ENCODE assay signal across 9 cellular contexts in genomic region chr1:21818661-21819060, GRCh38. TPM values are rescaled to one million over a fixed set of nuclear protein-coding genes. Genes with fewer than 3 reads are reported as not detected.
A peak's percentile ranks its signal among the peaks of the same experiment; 100 is the strongest.
DNase-seq lines count a peak whose midpoint lies in the region; ATAC-seq and TF ChIP-seq lines count a peak whose summit lies in the region.
"Had no signal": no experiment of that assay in that cellular context is flagged by ENCODE, and none has a peak within 500 bp of the region (broad histone marks: within the 10 kb centered on the region; RNA-seq: fewer than 3 reads in every experiment).

No MANE protein-coding gene starts in this region.

- H3K27me3 ChIP-seq in BE2C, result no peaks in the 10 kb centered on the region

- CTCF ChIA-PET in activated B cell treated with CpG ODN at 0.5 μM for 24 hours (lab: Charles Lee), result no interaction called here

- DNase-seq in BE2C, result peak; percentile 55
- DNase-seq in HFFc6, result no peak
- DNase-seq in activated B cell treated with CpG ODN at 0.5 μM for 24 hours, result no peak
- peak; percentile 90 for DNase-seq in germinal center (ENCODE audit: low spot score)
- DNase-seq in stimulated activated CD8-positive, alpha-beta memory T cell treated with anti-CD3 and anti-CD28 coated beads, Interleukin-2, amount 100 ng/mL, for 48 hours (ENCODE audit: low read depth in 2 of 2), result peak; percentile 20 to 21
- no peak for DNase-seq in NCI-H2107 (lab: John Stamatoyannopoulos, UW)
- no peak for DNase-seq in NCI-H2171 treated with DMSO at 0.1 percent for 48 hours (lab: John Stamatoyannopoulos, UW)

- H3K36me3 ChIP-seq in BE2C, result no peaks in the 10 kb centered on the region

- ATAC-seq in activated B cell treated with CpG ODN at 0.5 μM for 24 hours (ENCODE audit: low read depth) (peak; percentile 38), GM18861 (IDR thresholded peaks at IDR 0.05; ENCODE audit: unreplicated experiment) (no peak)

- POLR2A ChIA-PET in activated B cell treated with CpG ODN at 0.5 μM for 24 hours (lab: Charles Lee), result interaction anchor here (0.6 to 0.9 kb wide), 2 partner anchors 37 to 82 kb away, joined by 4 read pairs; no protein-coding TSS in a partner anchor

- H3K9me3 Mint-ChIP-seq in HFFc6 (peaks cover 5% of the 10 kb centered on the region; the same call in 1 of the 2 replicates), activated B cell treated with CpG ODN at 0.5 μM for 24 hours (no peaks in the 10 kb centered on the region)

- no peaks in the 10 kb centered on the region for H3K9me3 ChIP-seq in BE2C

- H3K27ac Mint-ChIP-seq in HFFc6 (peak overlapping the region; percentile 11), activated B cell treated with CpG ODN at 0.5 μM for 24 hours (no peak overlapping the region)

- H3K36me3 Mint-ChIP-seq in HFFc6 (ENCODE audit: low read depth), result peaks cover 43% of the 10 kb centered on the region
- H3K36me3 Mint-ChIP-seq in activated B cell treated with CpG ODN at 0.5 μM for 24 hours (ENCODE audit: low read depth), result no peaks in the 10 kb centered on the region
- H3K36me3 Mint-ChIP-seq: naive thymus-derived CD8-positive, alpha-beta T cell had no signal

- H3K27me3 Mint-ChIP-seq in HFFc6 (ENCODE audit: insufficient read depth) (peaks cover 18% of the 10 kb centered on the region), activated B cell treated with CpG ODN at 0.5 μM for 24 hours (no peaks in the 10 kb centered on the region)

- H3K4me3 Mint-ChIP-seq in HFFc6, result no peak overlapping the region; the same call in 1 of the 2 replicates
- no peak overlapping the region for H3K4me3 Mint-ChIP-seq in activated B cell treated with CpG ODN at 0.5 μM for 24 hours
- H3K4me3 Mint-ChIP-seq: naive thymus-derived CD8-positive, alpha-beta T cell had no signal

- TF ChIP-seq CTCF in BE2C (IDR thresholded peaks at IDR 0.05; ENCODE audit: low read depth, low read length) (no peak), HFFc6 (IDR thresholded peaks at IDR 0.05) (no peak), activated B cell treated with CpG ODN at 0.5 μM for 24 hours (IDR thresholded peaks at IDR 0.05) (no peak)

- H3K4me1 ChIP-seq in BE2C, result no peaks in the 10 kb centered on the region

- H3K4me3 ChIP-seq in BE2C (ENCODE audit: low read depth, low read length), result no peak overlapping the region

- intact Hi-C loops in activated B cell treated with CpG ODN at 0.5 μM for 24 hours (cut with micrococcal nuclease), result loop anchor here (5.0 to 10.0 kb wide), 2 partner anchors 116 to 144 kb away; partner anchors contain the start of gene HSPG2

- H3K4me1 Mint-ChIP-seq in HFFc6 (ENCODE audit: low read depth) (peaks cover 26% of the 10 kb centered on the region), activated B cell treated with CpG ODN at 0.5 μM for 24 hours (peaks cover 18% of the 10 kb centered on the region)

RNA-seq across cellular contexts. Expression of gene LDLRAD2, which starts 6.6 kb away (rescaled TPM):
- not detected for polyA plus RNA-seq in BE2C (2012; ENCODE audit: insufficient read depth, insufficient read length, low read depth)
- total RNA-seq in HFFc6 (2021; fragmentation: NEBNext Ultra II Directional; extraction: Animal tissue kit (Norgen Biotek cat#: 25700)), result under 1 TPM in 1 of 6 experiments, not detected in 5; 0.14 TPM
- total RNA-seq in activated B cell treated with CpG ODN at 0.5 μM for 24 hours, result 0.64 and 0.67 TPM in 2 replicates
- total RNA-seq: naive thymus-derived CD8-positive, alpha-beta T cell had no signal
- polyA plus RNA-seq: naive thymus-derived CD8-positive, alpha-beta T cell had no signal

RNA-seq across cellular contexts. Expression of gene USP48, which starts 35.7 kb away (rescaled TPM):
- polyA plus RNA-seq in BE2C (2012; ENCODE audit: insufficient read depth, insufficient read length, low read depth), result 27.8 TPM
- total RNA-seq in HFFc6 (2021; fragmentation: NEBNext Ultra II Directional; extraction: Animal tissue kit (Norgen Biotek cat#: 25700)), result 10 to 100 TPM; 45.0 to 54.2 (median 51.1) TPM
- total RNA-seq in activated B cell treated with CpG ODN at 0.5 μM for 24 hours, result 86.3 and 97.3 TPM in 2 replicates

Comparison
In these comparisons a context has a peak if more than half of its experiments do, and no peak if none do; other contexts are left out.
1. DNase-seq: peak in BE2C (single experiment), germinal center (single experiment) and stimulated activated CD8-positive, alpha-beta memory T cell treated with anti-CD3 and anti-CD28 coated beads, Interleukin-2, amount 100 ng/mL, for 48 hours (2 of 2); none in HFFc6 (single experiment), activated B cell treated with CpG ODN at 0.5 μM for 24 hours (single experiment), NCI-H2107 (single experiment) and NCI-H2171 treated with DMSO at 0.1 percent for 48 hours (single experiment).